Comparison of ENCODE assay signal across 2 cellular contexts in genomic region chr9:14136646-14137370, GRCh38.
TF ChIP-seq lines count a peak whose summit lies in the region.

No MANE protein-coding gene starts in this region.

TF ChIP-seq in A549, 52 proteins besides CTCF, POLR2A, EP300 and RAD21 (continued from another document):
- TF ChIP-seq JUN (IDR thresholded peaks at IDR 0.05), result no peak
TF ChIP-seq in A549: peak in this region for 1.

TF ChIP-seq in HEK293T, 16 proteins besides CTCF, POLR2A, EP300 and RAD21 (continued from another document):
- TF ChIP-seq CTBP1 (IDR thresholded peaks at IDR 0.05; ENCODE audit: borderline replicate concordance) (peak; percentile 75), L3MBTL2 (conservative IDR thresholded peaks at IDR 0.05) (no peak), BHLHE40 (IDR thresholded peaks at IDR 0.05; ENCODE audit: borderline replicate concordance) (no peak), ZNF384 (IDR thresholded peaks at IDR 0.05) (no peak), HDGF (IDR thresholded peaks at IDR 0.05; ENCODE audit: borderline replicate concordance) (no peak), FOXM1 (IDR thresholded peaks at IDR 0.05; ENCODE audit: borderline replicate concordance) (no peak), SP1 (IDR thresholded peaks at IDR 0.05) (no peak), SUZ12 (IDR thresholded peaks at IDR 0.05) (no peak), TARDBP (IDR thresholded peaks at IDR 0.05) (no peak), ELF4 (IDR thresholded peaks at IDR 0.05) (no peak)
